In the genomic region with DNA sequence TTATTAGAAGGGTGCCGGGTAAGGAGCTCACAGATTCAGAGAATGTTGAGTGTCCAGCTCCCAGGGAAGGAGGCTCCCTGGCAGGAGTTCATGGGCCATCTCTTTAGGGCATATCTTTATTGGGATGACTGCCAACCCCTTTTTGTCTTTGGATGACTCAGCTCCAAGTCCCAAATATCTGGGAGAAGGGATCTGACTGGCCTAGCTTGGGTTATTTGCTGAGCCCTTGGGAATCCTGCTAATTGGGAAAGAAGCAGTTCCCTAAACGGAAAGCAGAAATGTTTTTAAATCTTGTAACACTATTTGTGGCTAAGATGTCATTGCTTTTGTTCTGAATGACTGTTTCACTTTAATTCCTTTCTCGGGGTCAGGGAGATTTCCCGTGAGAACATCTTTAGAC, we compare ENCODE assay signal across 15 cellular contexts. TPM values are rescaled to one million over a fixed set of nuclear protein-coding genes. Genes with fewer than 3 reads are reported as not detected.
DNase-seq lines count a peak whose midpoint lies in the region; ATAC-seq and TF ChIP-seq lines count a peak whose summit lies in the region.
"Had no signal": no experiment of that assay in that cellular context is flagged by ENCODE, and none has a peak within 500 bp of the region (broad histone marks: within the 10 kb centered on the region; RNA-seq: fewer than 3 reads in every experiment).

No MANE protein-coding gene starts in this region.

- 29 to 45% (median 36%) methylated on average over 4 of the region's 4 CpGs for WGBS in adrenal gland, 4 donors

- peak overlapping the region in 3 of 5 donors; percentile 30 to 71 (median 38) for H3K27ac ChIP-seq in adrenal gland

- peak; percentile 82 for DNase-seq in AG10803 (ENCODE audit: low read depth)
- DNase-seq in GOT3 (lab: John Stamatoyannopoulos, UW) = peak; percentile 32
- DNase-seq in adrenal gland = peak; percentile 52 to 85 (median 76)
- DNase-seq in hepatic stellate cell (ENCODE audit: low spot score) = peak; percentile 72
- DNase-seq: activated CD4-positive, alpha-beta T cell treated with anti-CD3 and anti-CD28 coated beads, Interleukin-2, amount 50 U/mL, for 4 hours; activated naive CD4-positive, alpha-beta T cell; CD4-positive, alpha-beta T cell; central memory CD4-positive, alpha-beta T cell; hypothalamus; natural killer cell; NCI-H1417; NCI-H526 had no signal

- TF ChIP-seq POLR2A in adrenal gland (IDR thresholded peaks at IDR 0.05) = no peak

- H3K4me3 ChIP-seq in AG10803 (ENCODE audit: low read length) = no peak overlapping the region
- H3K4me3 ChIP-seq in adrenal gland = no peak overlapping the region

- H3K4me1 ChIP-seq in adrenal gland (replicated peaks in 1 of 2) = peaks cover 6 to 8% of the 10 kb centered on the region in 2 donors

- intact Hi-C loops in adrenal gland (cut with DNase I) = loop anchor here in 1 of 2 donors (10.0 kb wide), 1 partner anchor 350 kb away; no protein-coding TSS in a partner anchor

- no peak for ATAC-seq in HG03565 (IDR thresholded peaks at IDR 0.05; ENCODE audit: unreplicated experiment)
- no peak for ATAC-seq in GM19035 (IDR thresholded peaks at IDR 0.05; ENCODE audit: unreplicated experiment)
- ATAC-seq in GM19023 (IDR thresholded peaks at IDR 0.05; ENCODE audit: unreplicated experiment) = no peak
- ATAC-seq: natural killer cell had no signal

- no peaks in the 10 kb centered on the region for H3K27me3 ChIP-seq in adrenal gland

- TF ChIP-seq CTCF in AG10803 (conservative IDR thresholded peaks at IDR 0.05; ENCODE audit: low read length) (no peak), adrenal gland (IDR thresholded peaks at IDR 0.05) (no peak)

- H3K9me3 ChIP-seq in adrenal gland (replicated peaks in 1 of 3) = no peaks in the 10 kb centered on the region

- H3K36me3 ChIP-seq in adrenal gland (replicated peaks in 1 of 2) = peaks cover 0 to 89% of the 10 kb centered on the region in 2 donors

RNA-seq across cellular contexts. Expression of gene DDX55, which starts 12.6 kb away (rescaled TPM):
- total RNA-seq in adrenal gland = 10 to 100 TPM in 7 of 8 donors, 1 to 10 TPM in 1; 9.8 to 34.7 (median 15.7) TPM
- 10 to 100 TPM; 18.3 to 25.2 (median 18.3) TPM for polyA plus RNA-seq in adrenal gland

RNA-seq across cellular contexts. Expression of gene EIF2B1, which starts 19.0 kb away (rescaled TPM):
- total RNA-seq in adrenal gland = 100 to 1,000 TPM in 4 of 8 donors, 10 to 100 TPM in 4; 50.0 to 171 (median 93.3) TPM
- 10 to 100 TPM; 36.2 to 54.0 (median 37.3) TPM for polyA plus RNA-seq in adrenal gland

RNA-seq across cellular contexts. Expression of gene GTF2H3, which starts 19.1 kb away (rescaled TPM):
- 10 to 100 TPM; 10.6 to 27.8 (median 20.5) TPM for total RNA-seq in adrenal gland
- 10 to 100 TPM in 1 of 3 donors, 1 to 10 TPM in 2; 4.2 to 35.6 (median 4.6) TPM for polyA plus RNA-seq in adrenal gland

RNA-seq across cellular contexts. Expression of gene TMED2, which starts 30.2 kb away (rescaled TPM):
- 100 to 1,000 TPM; 122 to 361 (median 166) TPM for total RNA-seq in adrenal gland
- 100 to 1,000 TPM in 1 of 3 donors, 10 to 100 TPM in 2; 25.1 to 337 (median 26.1) TPM for polyA plus RNA-seq in adrenal gland

RNA-seq across cellular contexts. Expression of gene TCTN2, which starts 56.4 kb away (rescaled TPM):
- 10 to 100 TPM in 3 of 8 donors, 1 to 10 TPM in 5; 5.8 to 17.9 (median 9.1) TPM for total RNA-seq in adrenal gland
- 1 to 10 TPM; 4.8 to 6.4 (median 6.0) TPM for polyA plus RNA-seq in adrenal gland

Comparison
In these comparisons a context has a peak if more than half of its experiments do, and no peak if none do; other contexts are left out.
1. DNase-seq: peak in every context shown above with its lines; median percentile 82 in AG10803; 76 in adrenal gland; 72 in hepatic stellate cell; 32 in GOT3.